In the genomic region with DNA sequence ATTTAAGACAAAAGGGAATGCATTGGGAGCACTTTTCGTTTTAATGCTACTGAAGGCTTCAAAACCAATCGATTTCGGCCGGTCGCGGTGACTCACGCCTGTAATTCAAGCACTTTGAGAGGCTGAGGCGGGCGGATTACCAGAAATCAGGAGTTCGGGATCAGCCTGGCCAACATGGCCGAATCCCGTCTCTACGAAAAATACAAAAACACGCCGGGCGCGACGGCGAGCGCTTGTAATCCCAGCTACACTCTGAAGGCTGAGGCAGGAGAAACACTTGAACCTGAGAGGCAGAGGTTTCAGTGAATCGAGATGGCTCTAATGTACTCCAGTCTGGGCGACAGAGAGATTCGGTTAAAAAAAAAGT, we compare ENCODE assay signal across 8 cellular contexts. TPM values are rescaled to one million over a fixed set of nuclear protein-coding genes. Genes with fewer than 3 reads are reported as not detected.
DNase-seq lines count a peak whose midpoint lies in the region; ATAC-seq, FAIRE-seq and TF ChIP-seq lines count a peak whose summit lies in the region.

No MANE protein-coding gene starts in this region.

- H3K9me3 Mint-ChIP-seq in activated CD4-positive, alpha-beta T cell treated with anti-CD3 and anti-CD28 coated beads, Interleukin-2, amount 10 ng/mL, durations not matched to agents 7 days and 5 days, result peaks cover 8% of the 10 kb centered on the region

- FAIRE-seq in H1 (lab: Jason Lieb, UNC), result no peak

- H3K4me2 ChIP-seq in BLaER1 treated with 17β-estradiol and CSF1 and Interleukin-3, amounts not matched to agents 10 nM and 100 nM, result peak overlapping the region; percentile 84 to 97 (median 91)
- peak overlapping the region; percentile 95 to 99 for H3K4me2 ChIP-seq in H1 (ENCODE audit: insufficient read depth in 1 of 2, low read depth in 2 of 2, low read length in 2 of 2)

- no peak for TF ChIP-seq CTCF in H1 (IDR thresholded peaks at IDR 0.05; ENCODE audit: control extremely low read depth in 1 of 3, insufficient read depth in 1 of 3, low read depth in 1 of 3, low read length in 3 of 3)

- peaks cover 67% of the 10 kb centered on the region for H3K4me1 Mint-ChIP-seq in activated CD4-positive, alpha-beta T cell treated with anti-CD3 and anti-CD28 coated beads, Interleukin-2, amount 10 ng/mL, durations not matched to agents 7 days and 5 days

- no peaks in the 10 kb centered on the region for H3K27me3 Mint-ChIP-seq in activated CD4-positive, alpha-beta T cell treated with anti-CD3 and anti-CD28 coated beads, Interleukin-2, amount 10 ng/mL, durations not matched to agents 7 days and 5 days

- H3K27ac ChIP-seq in BLaER1 treated with 17β-estradiol and CSF1 and Interleukin-3, amounts not matched to agents 10 nM and 100 nM, result peak overlapping the region; percentile 91 to 99 (median 98)
- H3K27ac ChIP-seq in H1 (ENCODE audit: low read depth, low read length), result peak overlapping the region; percentile 95
- peak overlapping the region; percentile 84 for H3K27ac ChIP-seq in substantia nigra (ENCODE audit: low read depth, low read length, poor library complexity, severe bottlenecking)

- no peak overlapping the region; the same call in 1 of the 2 replicates for H2BK12ac ChIP-seq in H1 (ENCODE audit: low read depth, low read length)

- no peak for TF ChIP-seq RAD21 in H1 (IDR thresholded peaks at IDR 0.05 in 1 of 2, conservative IDR thresholded peaks at IDR 0.05 in 1 of 2; ENCODE audit: low read depth in 2 of 2, low read length in 2 of 2)

- no peak for TF ChIP-seq POLR2A in H1 (IDR thresholded peaks at IDR 0.05; ENCODE audit: control extremely low read depth in 1 of 2, low read depth in 2 of 2, low read length in 2 of 2)

- peak overlapping the region; percentile 92 for H3K18ac ChIP-seq in H1 (ENCODE audit: extremely low read depth, low read length)

- H3K56ac ChIP-seq in H1 (replicated peaks; ENCODE audit: insufficient read length, low read depth, low read length), result peak overlapping the region; percentile 91

- POLR2A ChIA-PET in activated CD4-positive, alpha-beta T cell treated with anti-CD3 and anti-CD28 coated beads, Interleukin-2, amount 10 ng/mL, durations not matched to agents 7 days and 5 days (lab: Charles Lee), result interaction anchor here (0.6 to 4.3 kb wide), 22 partner anchors 11 to 1851 kb away, joined by 3 to 83 read pairs (median 6); a partner anchor contains a TSS
- POLR2A ChIA-PET in H1 (lab: Charles Lee; ENCODE audit: partially characterized antibody), result interaction anchor here (0.6 to 32.8 kb wide), 50 partner anchors 12 to 1873 kb away, joined by 3 to 1982 read pairs (median 5); partner anchors contain the start of genes HFE, SLC17A2 and TRIM38

- peak overlapping the region; percentile 70 to 82 (median 74) for H3K4me3 ChIP-seq in BLaER1 treated with 17β-estradiol and CSF1 and Interleukin-3, amounts not matched to agents 10 nM and 100 nM
- H3K4me3 ChIP-seq in H1 (ENCODE audit: extremely low read depth in 1 of 4, insufficient read depth in 2 of 4, low read depth in 3 of 4, low read length in 4 of 4) (peak overlapping the region; percentile 69 to 94 (median 74)), mononuclear cell (ENCODE audit: low read length) (peak overlapping the region; percentile 64)

- no peaks in the 10 kb centered on the region for H3K79me1 ChIP-seq in H1 (ENCODE audit: low read depth, low read length)

- H3K4me1 ChIP-seq in BLaER1 treated with 17β-estradiol and CSF1 and Interleukin-3, amounts not matched to agents 10 nM and 100 nM, result peaks cover 19 to 29% (median 24%) of the 10 kb centered on the region in 10 experiments
- H3K4me1 ChIP-seq in H1 (replicated peaks in 1 of 4; ENCODE audit: control insufficient read depth in 3 of 4, insufficient read depth in 4 of 4, low read length in 3 of 4), result peaks cover 2 to 14% (median 5%) of the 10 kb centered on the region in 4 experiments; a peak in 5 of 7 replicates
- H3K4me1 ChIP-seq in mononuclear cell (ENCODE audit: insufficient read depth, low read length), result peaks cover 38% of the 10 kb centered on the region

- no peak overlapping the region for H2BK20ac ChIP-seq in H1 (ENCODE audit: low read length)

- peak overlapping the region; percentile 95 for H2BK5ac ChIP-seq in H1 (ENCODE audit: low read depth, low read length)

- H3K9me3 ChIP-seq in BLaER1 treated with 17β-estradiol and CSF1 and Interleukin-3, amounts not matched to agents 10 nM and 100 nM (replicated peaks in 1 of 11), result peaks cover 24 to 40% (median 38%) of the 10 kb centered on the region in 11 experiments
- H3K9me3 ChIP-seq in H1 (ENCODE audit: insufficient read depth in 2 of 2, low read depth in 1 of 2, low read length in 1 of 2) (no peaks in the 10 kb centered on the region; a peak in 1 of 4 replicates), mononuclear cell (ENCODE audit: low read depth, low read length) (no peaks in the 10 kb centered on the region)

- peak overlapping the region; percentile 25 for H3K14ac ChIP-seq in H1 (ENCODE audit: insufficient read length)

- H3K4ac ChIP-seq in H1 (replicated peaks; ENCODE audit: insufficient read length, low read depth, low read length), result peak overlapping the region; percentile 81

- CTCF ChIA-PET in activated CD4-positive, alpha-beta T cell treated with anti-CD3 and anti-CD28 coated beads, Interleukin-2, amount 10 ng/mL, durations not matched to agents 7 days and 5 days (lab: Charles Lee), result interaction anchor here (0.7 to 10.2 kb wide), 8 partner anchors 9 to 147 kb away, joined by 3 to 113 read pairs (median 6); partner anchors contain the start of gene SLC17A3
- CTCF ChIA-PET in H1 (lab: Charles Lee; ENCODE audit: partially characterized antibody), result interaction anchor here (0.7 to 1.8 kb wide), 4 partner anchors 10 to 107 kb away, joined by 3 to 9 read pairs (median 4); no protein-coding TSS in a partner anchor

- H3K23me2 ChIP-seq in H1 (ENCODE audit: low read depth, low read length), result peaks cover 8% of the 10 kb centered on the region

- H3K36me3 Mint-ChIP-seq in activated CD4-positive, alpha-beta T cell treated with anti-CD3 and anti-CD28 coated beads, Interleukin-2, amount 10 ng/mL, durations not matched to agents 7 days and 5 days (ENCODE audit: low read depth), result peaks cover 12% of the 10 kb centered on the region

- H3K27me3 ChIP-seq in BLaER1 treated with 17β-estradiol and CSF1 and Interleukin-3, amounts not matched to agents 10 nM and 100 nM, result no peaks in the 10 kb centered on the region
- H3K27me3 ChIP-seq in H1 (replicated peaks in 1 of 4; ENCODE audit: control insufficient read depth in 3 of 4, extremely low read depth in 1 of 4, insufficient read depth in 3 of 4, low read length in 3 of 4), result no peaks in the 10 kb centered on the region
- H3K27me3 ChIP-seq in mononuclear cell (ENCODE audit: insufficient read depth, low read length), result no peaks in the 10 kb centered on the region

- TF ChIP-seq EP300 in H1 (IDR thresholded peaks at IDR 0.05; ENCODE audit: borderline replicate concordance in 1 of 2, low read depth in 2 of 2, low read length in 2 of 2), result no peak

- DNase-seq in HUDEP-2 (lab: John Stamatoyannopoulos, UW; ENCODE audit: unreplicated experiment in 76 of 76) (peak in 60 of 76 experiments; percentile 53 to 95 (median 80)), H1 (ENCODE audit: low read depth in 1 of 2, low spot score in 2 of 2) (peak in 1 of 2 experiments; percentile 73), substantia nigra (lab: John Stamatoyannopoulos, UW) (peak in 32 of 49 donors; percentile 15 to 80 (median 41))
- DNase-seq in activated CD4-positive, alpha-beta T cell treated with anti-CD3 and anti-CD28 coated beads, Interleukin-2, amount 10 ng/mL, durations not matched to agents 7 days and 5 days, result peak; percentile 65

- no peaks in the 10 kb centered on the region for H3K36me3 ChIP-seq in BLaER1 treated with 17β-estradiol and CSF1 and Interleukin-3, amounts not matched to agents 10 nM and 100 nM
- no peaks in the 10 kb centered on the region for H3K36me3 ChIP-seq in H1 (ENCODE audit: control insufficient read depth in 2 of 4, insufficient read depth in 4 of 4, low read length in 3 of 4)

- peak overlapping the region; percentile 100 for H3K27ac Mint-ChIP-seq in activated CD4-positive, alpha-beta T cell treated with anti-CD3 and anti-CD28 coated beads, Interleukin-2, amount 10 ng/mL, durations not matched to agents 7 days and 5 days

- no peaks in the 10 kb centered on the region for H4K20me1 ChIP-seq in BLaER1 treated with 17β-estradiol and CSF1 and Interleukin-3, amounts not matched to agents 10 nM and 100 nM
- no peaks in the 10 kb centered on the region for H4K20me1 ChIP-seq in H1 (replicated peaks in 1 of 2; ENCODE audit: control insufficient read depth in 1 of 2, insufficient read depth in 2 of 2, low read length in 2 of 2)

- WGBS in H1 (ENCODE audit: extremely low coverage in 1 of 2, insufficient coverage in 1 of 2, insufficient read length in 1 of 2, insufficient replicate concordance in 2 of 2, low coverage in 1 of 2, low lambda C conversion rate in 2 of 2, missing lambda C conversion rate in 1 of 2), 2 experiments, result 2% methylated on average over 23 of the region's 23 CpGs; no CpG with 5 or more reads in 1 of the 2 experiments

- H4K5ac ChIP-seq in H1 (ENCODE audit: insufficient read length, low read depth, low read length), result peak overlapping the region; percentile 82

- ATAC-seq in GM19455 (IDR thresholded peaks at IDR 0.05; ENCODE audit: unreplicated experiment) (peak; percentile 13), HG03378 (IDR thresholded peaks at IDR 0.05; ENCODE audit: unreplicated experiment) (no peak)

- H3K23ac ChIP-seq in H1 (ENCODE audit: insufficient read length), result no peak overlapping the region

- H2BK15ac ChIP-seq in H1 (ENCODE audit: low read length), result no peak overlapping the region

- peak overlapping the region; percentile 73 for H2BK120ac ChIP-seq in H1 (replicated peaks; ENCODE audit: low read depth, low read length)

- peak overlapping the region; percentile 89 to 97 (median 95) for H3K9ac ChIP-seq in BLaER1 treated with 17β-estradiol and CSF1 and Interleukin-3, amounts not matched to agents 10 nM and 100 nM
- H3K9ac ChIP-seq in H1 (replicated peaks in 1 of 4; ENCODE audit: extremely low read depth in 1 of 4, low read depth in 3 of 4, low read length in 3 of 4), result peak overlapping the region; percentile 93 to 95 (median 94)

- peak overlapping the region; percentile 81 for H4K91ac ChIP-seq in H1 (replicated peaks; ENCODE audit: insufficient read length, low read length)

- peak overlapping the region; percentile 91 for H3K4me3 Mint-ChIP-seq in activated CD4-positive, alpha-beta T cell treated with anti-CD3 and anti-CD28 coated beads, Interleukin-2, amount 10 ng/mL, durations not matched to agents 7 days and 5 days

- H2AK5ac ChIP-seq in H1 (ENCODE audit: low read depth, low read length), result no peak overlapping the region; the same call in 1 of the 2 replicates

- no peaks in the 10 kb centered on the region for H3K79me2 ChIP-seq in H1 (ENCODE audit: control insufficient read depth in 1 of 2, insufficient read depth in 2 of 2, low read length in 2 of 2)

- peak overlapping the region; percentile 96 for H4K8ac ChIP-seq in H1 (ENCODE audit: extremely low read depth, insufficient read depth, low read length)

- no peak overlapping the region for H2AFZ ChIP-seq in H1 (ENCODE audit: low read length)

RNA-seq across cellular contexts. Expression of gene TRIM38, which starts 58.4 kb away (rescaled TPM):
- 10 to 100 TPM; 25.4 to 27.6 TPM for total RNA-seq in activated CD4-positive, alpha-beta T cell treated with anti-CD3 and anti-CD28 coated beads, Interleukin-2, amount 10 ng/mL, durations not matched to agents 7 days and 5 days
- 0.27 and 0.43 TPM in 2 replicates for total RNA-seq in H1 (2021; fragmentation: NEBNext Ultra II Directional; extraction: Animal tissue kit (Norgen Biotek cat#: 25700))
- 0.25 and 0.56 TPM in 2 replicates for polyA plus RNA-seq in H1 (2011; rRNA removed)
- 0.44 TPM for polyA plus RNA-seq in H1 (2011; cell fraction: cytosol; rRNA removed)
- polyA plus RNA-seq in H1 (2011; cell fraction: nucleus; rRNA removed), result 0.54 TPM
- 0.48 to 0.77 TPM (median 0.66 TPM) in 4 replicates for polyA plus RNA-seq in H1 (2012, experiment 1 of 2)
- polyA plus RNA-seq in H1 (2012, experiment 2 of 2), result 0.07 TPM
- polyA plus RNA-seq in H1 (2013, experiment 1 of 2), result 0.32 TPM
- 0.29 TPM for polyA plus RNA-seq in H1 (2013, experiment 2 of 2)
- polyA minus RNA-seq in H1 (2011; rRNA and poly(A)+ RNA removed), result 0.91 and 1.3 TPM in 2 replicates
- 0.29 TPM for polyA minus RNA-seq in H1 (2011; cell fraction: cytosol; rRNA and poly(A)+ RNA removed)
- polyA minus RNA-seq in H1 (2011; cell fraction: nucleus; rRNA and poly(A)+ RNA removed), result 1.9 TPM
- 18.7 TPM for total RNA-seq in mononuclear cell

Comparison
In these comparisons a context has a peak if more than half of its experiments do, and no peak if none do; other contexts are left out.
1. RNA of gene TRIM38, which starts 58.4 kb away (total RNA-seq): 25.4 to 27.6 TPM in activated CD4-positive, alpha-beta T cell treated with anti-CD3 and anti-CD28 coated beads, Interleukin-2, amount 10 ng/mL, durations not matched to agents 7 days and 5 days and 18.7 TPM in mononuclear cell (single experiment); 0.27 to 0.43 TPM in H1; every median in the first group is over 10 times any median in the second.
2. Peak in every context shown above with its lines, with median percentiles within 50 percentile points of each other: H3K27ac ChIP-seq and H3K4me3 ChIP-seq.